ENCODE assay signal across 22 cellular contexts in the genomic region with DNA sequence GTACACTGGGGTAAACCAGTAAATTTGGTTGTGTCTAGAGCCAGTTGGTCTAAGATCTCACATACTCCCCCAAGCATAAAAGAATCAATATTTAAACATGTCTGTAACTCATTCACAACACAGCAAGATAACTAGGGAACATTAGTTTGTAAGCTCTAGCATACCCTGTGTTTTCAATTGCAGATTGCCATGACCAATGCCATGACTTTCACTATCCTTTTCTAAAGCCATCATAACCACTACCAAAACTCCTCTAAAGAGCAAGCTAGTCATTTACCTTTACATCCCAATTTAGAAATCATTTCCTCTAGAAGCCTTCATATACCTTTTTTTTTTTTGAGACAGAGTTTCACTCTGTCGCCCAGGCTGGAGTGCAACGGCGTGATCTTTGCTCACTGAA. TPM values are rescaled to one million over a fixed set of nuclear protein-coding genes. Genes with fewer than 3 reads are reported as not detected.
DNase-seq lines count a peak whose midpoint lies in the region; ATAC-seq and TF ChIP-seq lines count a peak whose summit lies in the region.
"Had no signal": no experiment of that assay in that cellular context is flagged by ENCODE, and none has a peak within 500 bp of the region (broad histone marks: within the 10 kb centered on the region; RNA-seq: fewer than 3 reads in every experiment).

No MANE protein-coding gene starts in this region.

- no peak overlapping the region for H3K4me2 ChIP-seq in mammary epithelial cell (ENCODE audit: insufficient read depth, low read depth, low read length)

- CTCF ChIA-PET in mammary epithelial cell (lab: Charles Lee; ENCODE audit: low non-redundant PET) = no interaction called here

- H3K4me3 ChIP-seq in mammary epithelial cell (replicated peaks in 1 of 3; ENCODE audit: insufficient read depth in 1 of 3, low read depth in 2 of 3, low read length in 3 of 3) = no peak overlapping the region
- H3K4me3 ChIP-seq in right atrium auricular region = no peak overlapping the region
- H3K4me3 ChIP-seq: coronary artery, ovary, SK-N-MC had no signal

- H3K4me1 ChIP-seq in mammary epithelial cell (ENCODE audit: insufficient read depth, low read length) = peaks cover 5% of the 10 kb centered on the region
- H3K4me1 ChIP-seq in right atrium auricular region = peaks cover 0 to 5% of the 10 kb centered on the region in 2 donors

- H3K27ac ChIP-seq in mammary epithelial cell (ENCODE audit: insufficient read depth, low read depth, low read length) (no peak overlapping the region), right atrium auricular region (no peak overlapping the region)
- H3K27ac ChIP-seq: brain microvascular endothelial cell, coronary artery, ovary, SK-N-MC had no signal

- H2AFZ ChIP-seq in mammary epithelial cell (ENCODE audit: low read depth, low read length) = no peak overlapping the region

- 100% methylated on average over 2 of the region's 3 CpGs for WGBS in mammary epithelial cell (ENCODE audit: low coverage, missing lambda C conversion rate)

- dilution Hi-C loops in mammary epithelial cell (cut with HindIII; ENCODE audit: low sequenced_read_pairs) = no loop called here

- DNase-seq in mammary epithelial cell (no peak), right atrium auricular region (ENCODE audit: low spot score) (no peak)
- no peak for DNase-seq in stimulated activated naive CD8-positive, alpha-beta T cell treated with anti-CD3 and anti-CD28 coated beads, Interleukin-15, Interleukin-2, amounts not matched to agents 100 U/mL and 50 U/mL, for 24 hours
- DNase-seq: activated CD4-positive, alpha-beta T cell treated with anti-CD3 and anti-CD28 coated beads for 1 hour; activated naive CD8-positive, alpha-beta T cell treated with anti-CD3 and anti-CD28 coated beads, Interleukin-2, amount 10 ng/mL, durations not matched to agents 7 days and 5 days; brain microvascular endothelial cell; DMS153; mesenchymal stem cell; naive thymus-derived CD8-positive, alpha-beta T cell; NCI-H146; ovary; stimulated activated naive CD4-positive, alpha-beta T cell treated with Interleukin-2 at 50 U/mL for 16 hours; T1000 had no signal

- H3K9ac ChIP-seq in mammary epithelial cell (ENCODE audit: insufficient read depth, low read length) = no peak overlapping the region

- H3K79me2 ChIP-seq in mammary epithelial cell (ENCODE audit: insufficient read depth, low read length) = no peaks in the 10 kb centered on the region

- ATAC-seq in GM18498 (IDR thresholded peaks at IDR 0.05; ENCODE audit: unreplicated experiment) = peak; percentile 52
- peak; percentile 52 for ATAC-seq in GM19452 (IDR thresholded peaks at IDR 0.05; ENCODE audit: unreplicated experiment)
- peak; percentile 43 for ATAC-seq in HG02852 (IDR thresholded peaks at IDR 0.05; ENCODE audit: unreplicated experiment)
- ATAC-seq in HG03442 (IDR thresholded peaks at IDR 0.05; ENCODE audit: unreplicated experiment) = peak; percentile 34
- no peak for ATAC-seq in GM19395 (IDR thresholded peaks at IDR 0.05; ENCODE audit: unreplicated experiment)
- no peak for ATAC-seq in stimulated activated naive CD8-positive, alpha-beta T cell treated with anti-CD3 and anti-CD28 coated beads, Interleukin-15, Interleukin-2, amounts not matched to agents 100 U/mL and 50 U/mL, for 24 hours
- ATAC-seq: activated T-helper 17 cell treated with anti-CD3 and anti-CD28 coated beads, Interleukin-2, amount 50 U/mL, for 72 hours; naive thymus-derived CD8-positive, alpha-beta T cell; sciatic nerve had no signal

- intact Hi-C loops in mammary epithelial cell (cut with micrococcal nuclease) = no loop called here

- TF ChIP-seq CTCF in mammary epithelial cell (conservative IDR thresholded peaks at IDR 0.05 in 1 of 2, IDR thresholded peaks at IDR 0.05 in 1 of 2; ENCODE audit: extremely low read depth in 1 of 2, insufficient read depth in 1 of 2, low read depth in 1 of 2, low read length in 2 of 2) = no peak
- TF ChIP-seq CTCF in right atrium auricular region (IDR thresholded peaks at IDR 0.05) = no peak

- H3K36me3 ChIP-seq in mammary epithelial cell (ENCODE audit: insufficient read depth, low read length) = no peaks in the 10 kb centered on the region
- no peaks in the 10 kb centered on the region for H3K36me3 ChIP-seq in right atrium auricular region
- H3K36me3 ChIP-seq: brain microvascular endothelial cell, ovary had no signal

- in situ Hi-C loops in mammary epithelial cell (cut with MboI; ENCODE audit: low sequenced_read_pairs in 2 of 2) = no loop called here

- BruUV-seq in mammary epithelial cell (replicated peaks; lab: Mats Ljungman, UMichigan) = no TSS peak

- no peaks in the 10 kb centered on the region for H3K9me3 ChIP-seq in mammary epithelial cell (replicated peaks; ENCODE audit: insufficient read depth, low read length)
- no peaks in the 10 kb centered on the region for H3K9me3 ChIP-seq in right atrium auricular region
- H3K9me3 ChIP-seq: ovary had no signal

- H4K20me1 ChIP-seq in mammary epithelial cell (ENCODE audit: insufficient read depth, low read length) = no peaks in the 10 kb centered on the region

- H3K27me3 ChIP-seq in mammary epithelial cell (ENCODE audit: insufficient read depth, low read length) (no peaks in the 10 kb centered on the region), right atrium auricular region (no peaks in the 10 kb centered on the region)
- H3K27me3 ChIP-seq: brain microvascular endothelial cell, ovary had no signal

RNA-seq across cellular contexts. Expression of gene PLA2G4A, which starts 56.5 kb away (rescaled TPM):
- total RNA-seq in mammary epithelial cell = 1 to 10 TPM; 7.3 to 7.8 TPM
- 7.4 TPM for polyA plus RNA-seq in mammary epithelial cell
- 11.7 TPM for polyA minus RNA-seq in mammary epithelial cell
- total RNA-seq in right atrium auricular region = 1 to 10 TPM; 5.8 to 8.2 TPM
- polyA plus RNA-seq: naive thymus-derived CD8-positive, alpha-beta T cell had no signal

Comparison
In these comparisons a context has a peak if more than half of its experiments do, and no peak if none do; other contexts are left out.
1. ATAC-seq: peak in GM18498 (single experiment), GM19452 (single experiment), HG02852 (single experiment) and HG03442 (single experiment); none in GM19395 (single experiment) and stimulated activated naive CD8-positive, alpha-beta T cell treated with anti-CD3 and anti-CD28 coated beads, Interleukin-15, Interleukin-2, amounts not matched to agents 100 U/mL and 50 U/mL, for 24 hours (single experiment).